Comparison of ENCODE assay signal across 8 cellular contexts in genomic region chrX:133776072-133776471, GRCh38.
DNase-seq lines count a peak whose midpoint lies in the region; ATAC-seq and TF ChIP-seq lines count a peak whose summit lies in the region.

No MANE protein-coding gene starts in this region.

- H3K23ac ChIP-seq in IMR-90 (ENCODE audit: low read depth, low read length), result no peak overlapping the region

- no peak overlapping the region for H3K9ac ChIP-seq in IMR-90 (ENCODE audit: low read depth, low read length)

- H2BK15ac ChIP-seq in IMR-90 (ENCODE audit: low read depth, low read length), result no peak overlapping the region

- dilution Hi-C loops in IMR-90 (cut with HindIII; ENCODE audit: low sequenced_read_pairs, unreplicated experiment), result no loop called here

- TF ChIP-seq CTCF in CD4-positive, alpha-beta T cell (IDR thresholded peaks at IDR 0.05), result peak; percentile 58
- TF ChIP-seq CTCF in IMR-90 (conservative IDR thresholded peaks at IDR 0.05; ENCODE audit: low read depth, low read length) (peak; percentile 39), upper lobe of right lung (IDR thresholded peaks at IDR 0.05) (peak; percentile 41)

- no peaks in the 10 kb centered on the region for H3K36me3 ChIP-seq in IMR-90 (ENCODE audit: control insufficient read depth, insufficient read depth, low read length)
- H3K36me3 ChIP-seq in upper lobe of right lung, result no peaks in the 10 kb centered on the region

- no peaks in the 10 kb centered on the region for H3K4me1 Mint-ChIP-seq in CD4-positive, alpha-beta T cell (ENCODE audit: low read depth)

- no peaks in the 10 kb centered on the region for H3K36me3 Mint-ChIP-seq in CD4-positive, alpha-beta T cell (ENCODE audit: low read depth)

- H3K27me3 Mint-ChIP-seq in CD4-positive, alpha-beta T cell, result no peaks in the 10 kb centered on the region

- H3K27ac Mint-ChIP-seq in CD4-positive, alpha-beta T cell, result no peak overlapping the region

- no peaks in the 10 kb centered on the region for H3K9me3 ChIP-seq in CD4-positive, alpha-beta T cell (ENCODE audit: control insufficient read depth, low read length)
- no peaks in the 10 kb centered on the region for H3K9me3 ChIP-seq in IMR-90 (ENCODE audit: control insufficient read depth, insufficient read depth, low read length)
- no peaks in the 10 kb centered on the region for H3K9me3 ChIP-seq in upper lobe of right lung

- H3K9me3 Mint-ChIP-seq in CD4-positive, alpha-beta T cell, result no peaks in the 10 kb centered on the region

- DNase-seq in CD4-positive, alpha-beta T cell, result peak; percentile 15 to 56 (median 30)
- DNase-seq in IMR-90, result no peak
- peak; percentile 33 for DNase-seq in activated T-cell treated with anti-CD3 and anti-CD28 coated beads for 1 hour (ENCODE audit: low read depth)
- DNase-seq in iPS-NIHi7 (ENCODE audit: extremely low spot score), result peak; percentile 72
- peak; percentile 55 for DNase-seq in upper lobe of right lung
- DNase-seq in Kasumi-1 (lab: John Stamatoyannopoulos, UW), result no peak
- DNase-seq in DMS79 (lab: John Stamatoyannopoulos, UW), result no peak

- no peak overlapping the region for H4K5ac ChIP-seq in IMR-90 (ENCODE audit: low read depth, low read length)

- H3K9me1 ChIP-seq in IMR-90 (ENCODE audit: insufficient read depth, low read length), result no peaks in the 10 kb centered on the region

- H2BK120ac ChIP-seq in IMR-90 (ENCODE audit: low read depth, low read length), result no peak overlapping the region

- H3K79me1 ChIP-seq in IMR-90 (ENCODE audit: low read depth in 1 of 2, low read length in 2 of 2), result no peaks in the 10 kb centered on the region

- H3K4me1 ChIP-seq in IMR-90 (ENCODE audit: control insufficient read depth, insufficient read depth, low read length) (no peaks in the 10 kb centered on the region), upper lobe of right lung (no peaks in the 10 kb centered on the region)

- in situ Hi-C loops in IMR-90 (cut with MboI; ENCODE audit: low sequenced_read_pairs), result no loop called here

- no peak overlapping the region for H3K4ac ChIP-seq in IMR-90 (ENCODE audit: low read depth, low read length)

- CTCF ChIA-PET in CD4-positive, alpha-beta T cell (lab: Charles Lee), result interaction anchor here (1.1 kb wide), 1 partner anchor 30 kb away, joined by 4 read pairs; no protein-coding TSS in a partner anchor
- CTCF ChIA-PET in IMR-90 (lab: Yijun Ruan, JAX), result no interaction called here

- intact Hi-C loops in CD4-positive, alpha-beta T cell (cut with DNase I, micrococcal nuclease), result loop anchor here (1.0 to 10.0 kb wide), 3 partner anchors 31 to 441 kb away; no protein-coding TSS in a partner anchor
- intact Hi-C loops in IMR-90 (cut with micrococcal nuclease) (loop anchor here (1.0 to 10.0 kb wide), 2 partner anchors 78 to 801 kb away; no protein-coding TSS in a partner anchor), upper lobe of right lung (cut with DNase I) (no loop called here)

- no peak for TF ChIP-seq RAD21 in IMR-90 (IDR thresholded peaks at IDR 0.05; ENCODE audit: low read length)

- H3K4me3 Mint-ChIP-seq in CD4-positive, alpha-beta T cell, result no peak overlapping the region

- no peak overlapping the region for H3K18ac ChIP-seq in IMR-90 (ENCODE audit: low read depth, low read length)

- no peak overlapping the region for H2BK5ac ChIP-seq in IMR-90 (ENCODE audit: low read depth, low read length, poor library complexity, severe bottlenecking)

- H2AFZ ChIP-seq in IMR-90 (replicated peaks; ENCODE audit: low read length, poor library complexity), result no peak overlapping the region

- no peak overlapping the region for H4K91ac ChIP-seq in IMR-90 (ENCODE audit: insufficient read depth, low read depth, low read length)

- no peak overlapping the region for H3K14ac ChIP-seq in IMR-90 (replicated peaks; ENCODE audit: low read depth, low read length)

- H3K27me3 ChIP-seq in CD4-positive, alpha-beta T cell (ENCODE audit: control insufficient read depth, insufficient read depth, low read length), result no peaks in the 10 kb centered on the region
- H3K27me3 ChIP-seq in IMR-90 (ENCODE audit: control insufficient read depth, insufficient read depth, low read length) (peaks cover 8% of the 10 kb centered on the region), upper lobe of right lung (no peaks in the 10 kb centered on the region)

- no peak overlapping the region for H4K8ac ChIP-seq in IMR-90 (ENCODE audit: low read depth in 2 of 2, low read length in 2 of 2)

- no peak overlapping the region for H3K56ac ChIP-seq in IMR-90 (ENCODE audit: extremely low read depth, insufficient read depth, low read length)

- POLR2A ChIA-PET in CD4-positive, alpha-beta T cell (lab: Charles Lee), result no interaction called here
- POLR2A ChIA-PET in IMR-90 (lab: Charles Lee; ENCODE audit: unreplicated experiment), result no interaction called here

- TF ChIP-seq POLR2A in IMR-90 (IDR thresholded peaks at IDR 0.05; ENCODE audit: low read depth, low read length), result no peak

- H3K27ac ChIP-seq in CD4-positive, alpha-beta T cell (ENCODE audit: low read depth, low read length), result no peak overlapping the region
- H3K27ac ChIP-seq in IMR-90 (ENCODE audit: insufficient read depth, low read length) (no peak overlapping the region), upper lobe of right lung (no peak overlapping the region)

- no peak overlapping the region for H2AK5ac ChIP-seq in IMR-90 (ENCODE audit: low read depth, low read length)

- H2AK9ac ChIP-seq in IMR-90 (replicated peaks; ENCODE audit: low read depth, low read length, poor library complexity), result no peak overlapping the region

- H3K4me2 ChIP-seq in IMR-90 (ENCODE audit: low read depth, low read length), result no peak overlapping the region

- ATAC-seq in CD4-positive, alpha-beta T cell (ENCODE audit: poor library complexity), result no peak
- ATAC-seq in IMR-90 (ENCODE audit: low read depth) (no peak), upper lobe of right lung (no peak), esophagus mucosa (no peak)

- WGBS in IMR-90 (ENCODE audit: extremely low coverage in 2 of 2, insufficient read length in 1 of 2), 2 experiments, result no CpG with 5 or more reads among the region's 7 CpGs

- H2BK20ac ChIP-seq in IMR-90 (ENCODE audit: low read depth, low read length), result no peak overlapping the region

- BruUV-seq in IMR-90 (replicated peaks; lab: Mats Ljungman, UMichigan), result no TSS peak

- no peaks in the 10 kb centered on the region for H4K20me1 ChIP-seq in IMR-90 (ENCODE audit: insufficient read depth, low read length)

- no peak overlapping the region for H3K4me3 ChIP-seq in IMR-90 (ENCODE audit: insufficient read depth, low read depth, low read length)
- no peak overlapping the region for H3K4me3 ChIP-seq in upper lobe of right lung

TF ChIP-seq in IMR-90, 13 proteins besides CTCF, POLR2A, EP300 and RAD21:
- TF ChIP-seq BHLHE40 (IDR thresholded peaks at IDR 0.05; ENCODE audit: low read depth, low read length) (no peak), MXI1 (IDR thresholded peaks at IDR 0.05; ENCODE audit: borderline replicate concordance, low read depth, low read length) (no peak), SMC3 (IDR thresholded peaks at IDR 0.05; ENCODE audit: low read depth, low read length) (peak; percentile 26; the same call in 1 of the 2 replicates), ELK1 (IDR thresholded peaks at IDR 0.05; ENCODE audit: borderline replicate concordance, low read depth, low read length) (no peak), NFE2L2 (IDR thresholded peaks at IDR 0.05; ENCODE audit: low read depth, low read length) (no peak), RCOR1 (IDR thresholded peaks at IDR 0.05; ENCODE audit: insufficient replicate concordance, low read length) (no peak), CHD1 (IDR thresholded peaks at IDR 0.05; ENCODE audit: low read depth, low read length) (no peak)

Comparison
In these comparisons a context has a peak if more than half of its experiments do, and no peak if none do; other contexts are left out.
1. DNase-seq: peak in CD4-positive, alpha-beta T cell (10 of 10), activated T-cell treated with anti-CD3 and anti-CD28 coated beads for 1 hour (single experiment), iPS-NIHi7 (single experiment) and upper lobe of right lung (single experiment); none in IMR-90 (single experiment), Kasumi-1 (0 of 2) and DMS79 (single experiment).
2. Peak in every context shown above with its lines, with median percentiles within 50 percentile points of each other: CTCF ChIP-seq.